Comparison of ENCODE assay signal across 16 cellular contexts in the genomic region with DNA sequence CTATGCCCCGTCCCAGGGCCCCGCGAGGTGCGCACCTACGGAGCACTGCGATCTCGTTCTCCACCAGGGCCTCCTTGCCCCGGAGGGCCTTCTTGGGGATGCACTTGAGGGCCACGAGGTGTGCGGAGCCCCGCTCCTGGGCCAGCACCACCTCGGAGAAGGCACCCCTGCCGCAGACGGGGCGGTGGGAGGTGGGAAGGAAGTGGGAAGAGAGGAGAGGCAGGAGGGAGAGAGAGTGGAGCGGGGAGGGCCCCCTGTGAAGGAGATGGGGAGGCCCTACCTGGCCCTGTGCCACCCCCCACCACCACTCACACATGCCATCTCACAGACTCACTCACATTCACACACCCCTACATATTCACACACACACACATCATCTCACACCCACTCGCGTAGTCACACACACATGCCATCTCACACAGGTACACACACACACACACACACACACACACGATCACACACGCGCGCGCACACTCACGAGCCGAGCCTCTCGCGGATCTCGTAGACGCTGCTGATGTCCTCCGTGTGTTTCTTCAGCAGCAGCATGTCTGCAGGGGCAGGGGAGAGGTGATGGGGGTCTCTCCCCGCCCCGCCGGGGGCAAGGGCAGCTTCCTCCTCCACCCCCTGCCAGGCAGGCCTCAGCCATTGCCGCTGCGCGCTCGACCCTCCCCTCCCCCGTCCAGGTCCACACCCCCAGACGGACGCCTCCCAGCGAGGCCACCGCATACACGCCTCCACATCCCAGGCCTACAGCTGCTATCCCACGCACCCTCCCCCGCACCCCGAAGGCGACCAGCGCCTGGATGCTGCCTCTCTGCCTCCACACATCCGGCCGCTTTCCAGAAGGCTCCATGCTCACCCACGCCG. TPM values are rescaled to one million over a fixed set of nuclear protein-coding genes. Genes with fewer than 3 reads are reported as not detected.
DNase-seq lines count a peak whose midpoint lies in the region; ATAC-seq and TF ChIP-seq lines count a peak whose summit lies in the region.
"Had no signal": no experiment of that assay in that cellular context is flagged by ENCODE, and none has a peak within 500 bp of the region (broad histone marks: within the 10 kb centered on the region; RNA-seq: fewer than 3 reads in every experiment).

No MANE protein-coding gene starts in this region.

- POLR2A ChIA-PET in naive thymus-derived CD8-positive, alpha-beta T cell (lab: Charles Lee), result no interaction called here

- peaks cover 11% of the 10 kb centered on the region for H3K4me1 Mint-ChIP-seq in stimulated activated naive CD8-positive, alpha-beta T cell treated with anti-CD3 and anti-CD28 coated beads, Interleukin-15, amount 100 ng/mL, for 72 hours
- H3K4me1 Mint-ChIP-seq in chondrocyte (ENCODE audit: low read depth), result peaks cover 9% of the 10 kb centered on the region
- H3K4me1 Mint-ChIP-seq in naive thymus-derived CD8-positive, alpha-beta T cell, result peaks cover 4 to 6% (median 5%) of the 10 kb centered on the region in 4 donors

- no peak overlapping the region for H3K27ac Mint-ChIP-seq in stimulated activated naive CD8-positive, alpha-beta T cell treated with anti-CD3 and anti-CD28 coated beads, Interleukin-15, amount 100 ng/mL, for 72 hours
- no peak overlapping the region for H3K27ac Mint-ChIP-seq in chondrocyte (ENCODE audit: unreplicated experiment)
- no peak overlapping the region for H3K27ac Mint-ChIP-seq in naive thymus-derived CD8-positive, alpha-beta T cell

- TF ChIP-seq CTCF in chondrocyte (IDR thresholded peaks at IDR 0.05), result no peak

- H3K4me3 Mint-ChIP-seq in stimulated activated naive CD8-positive, alpha-beta T cell treated with anti-CD3 and anti-CD28 coated beads, Interleukin-15, amount 100 ng/mL, for 72 hours, result peak overlapping the region; percentile 12 to 54
- H3K4me3 Mint-ChIP-seq in chondrocyte (ENCODE audit: unreplicated experiment), result peak overlapping the region; percentile 41
- H3K4me3 Mint-ChIP-seq in naive thymus-derived CD8-positive, alpha-beta T cell, result peak overlapping the region in 6 of 10 donors; percentile 24 to 49 (median 36)

- H3K36me3 Mint-ChIP-seq in chondrocyte (ENCODE audit: low read depth), result peaks cover 2% of the 10 kb centered on the region
- peaks cover 0 to 2% (median 0%) of the 10 kb centered on the region in 3 donors for H3K36me3 Mint-ChIP-seq in naive thymus-derived CD8-positive, alpha-beta T cell

- no peak for ATAC-seq in stimulated activated naive CD8-positive, alpha-beta T cell treated with anti-CD3 and anti-CD28 coated beads, Interleukin-15, amount 100 ng/mL, for 72 hours
- no peak for ATAC-seq in stimulated activated naive CD8-positive, alpha-beta T cell treated with anti-CD3 and anti-CD28 coated beads, Interleukin-15, Interleukin-2, amounts not matched to agents 100 U/mL and 50 U/mL, for 24 hours
- no peak for ATAC-seq in naive thymus-derived CD8-positive, alpha-beta T cell
- ATAC-seq in HG03378 (IDR thresholded peaks at IDR 0.05; ENCODE audit: unreplicated experiment) (no peak), HG03571 (IDR thresholded peaks at IDR 0.05; ENCODE audit: unreplicated experiment) (no peak)
- ATAC-seq: lower lobe of right lung, PC-3 had no signal

- peaks cover 32% of the 10 kb centered on the region for H3K27me3 Mint-ChIP-seq in stimulated activated naive CD8-positive, alpha-beta T cell treated with anti-CD3 and anti-CD28 coated beads, Interleukin-15, amount 100 ng/mL, for 72 hours
- H3K27me3 Mint-ChIP-seq in chondrocyte (ENCODE audit: low read depth), result peaks cover 10% of the 10 kb centered on the region
- peaks cover 6 to 28% (median 18%) of the 10 kb centered on the region in 5 donors for H3K27me3 Mint-ChIP-seq in naive thymus-derived CD8-positive, alpha-beta T cell

- no peaks in the 10 kb centered on the region for H3K9me3 Mint-ChIP-seq in stimulated activated naive CD8-positive, alpha-beta T cell treated with anti-CD3 and anti-CD28 coated beads, Interleukin-15, amount 100 ng/mL, for 72 hours
- H3K9me3 Mint-ChIP-seq in chondrocyte (ENCODE audit: low read depth), result peaks cover 6% of the 10 kb centered on the region
- H3K9me3 Mint-ChIP-seq in naive thymus-derived CD8-positive, alpha-beta T cell, result peaks cover 0 to 2% (median 0%) of the 10 kb centered on the region in 9 donors

- no peak for DNase-seq in stimulated activated naive CD8-positive, alpha-beta T cell treated with anti-CD3 and anti-CD28 coated beads, Interleukin-15, amount 100 ng/mL, for 72 hours
- DNase-seq in stimulated activated naive CD8-positive, alpha-beta T cell treated with anti-CD3 and anti-CD28 coated beads, Interleukin-15, Interleukin-2, amounts not matched to agents 100 U/mL and 50 U/mL, for 24 hours, result no peak
- peak; percentile 90 for DNase-seq in chondrocyte (ENCODE audit: low spot score)
- no peak for DNase-seq in naive thymus-derived CD8-positive, alpha-beta T cell
- DNase-seq in NK-92 (lab: John Stamatoyannopoulos, UW; ENCODE audit: unreplicated experiment), result no peak
- DNase-seq in stimulated activated CD4-positive, alpha-beta T cell treated with anti-CD3 and anti-CD28 coated beads, Interleukin-1b, Interleukin-23, amount 100 ng/mL, for 48 hours, result no peak
- DNase-seq: activated CD8-positive, alpha-beta memory T cell treated with anti-CD3 and anti-CD28 coated beads, Interleukin-2, amount 50 U/mL, for 4 hours; amniotic stem cell; DMS153; lower lobe of right lung; NCI-H446 treated with DMSO at 0.1 percent for 48 hours; PC-3 had no signal

RNA-seq across cellular contexts. Expression of a gene that starts 0.8 kb away (rescaled TPM):
- 3.2 to 3.8 TPM (median 3.5 TPM) in 3 replicates for total RNA-seq in chondrocyte
- total RNA-seq in naive thymus-derived CD8-positive, alpha-beta T cell, result not detected
- polyA plus RNA-seq in naive thymus-derived CD8-positive, alpha-beta T cell, result not detected
- total RNA-seq: lower lobe of right lung had no signal
- polyA plus RNA-seq: fibroblast of lung had no signal

RNA-seq across cellular contexts. Expression of a gene that starts 15.0 kb away (rescaled TPM):
- total RNA-seq in chondrocyte, result 47.6 to 71.1 TPM (median 70.6 TPM) in 3 replicates
- under 1 TPM; 0.31 to 0.49 TPM for total RNA-seq in naive thymus-derived CD8-positive, alpha-beta T cell
- under 1 TPM in 2 of 3 donors, not detected in 1; 0.04 to 0.16 TPM for polyA plus RNA-seq in naive thymus-derived CD8-positive, alpha-beta T cell

RNA-seq across cellular contexts. Expression of a gene that starts 25.8 kb away (rescaled TPM):
- total RNA-seq in chondrocyte, result 0.13 to 0.77 TPM in 2 of 3 replicates, not detected in the other
- not detected for total RNA-seq in naive thymus-derived CD8-positive, alpha-beta T cell
- polyA plus RNA-seq in naive thymus-derived CD8-positive, alpha-beta T cell, result not detected
- total RNA-seq: fibroblast of lung, lower lobe of right lung, thoracic aorta had no signal
- polyA plus RNA-seq: fibroblast of lung had no signal

RNA-seq across cellular contexts. Expression of a gene that starts 51.4 kb away (rescaled TPM):
- total RNA-seq in chondrocyte, result 144 to 153 TPM (median 147 TPM) in 3 replicates
- 100 to 1,000 TPM; 108 to 118 TPM for total RNA-seq in naive thymus-derived CD8-positive, alpha-beta T cell
- polyA plus RNA-seq in naive thymus-derived CD8-positive, alpha-beta T cell, result 100 to 1,000 TPM; 298 to 328 (median 319) TPM

RNA-seq across cellular contexts. Expression of a gene that starts 51.9 kb away (rescaled TPM):
- 19.0 to 25.4 TPM (median 20.3 TPM) in 3 replicates for total RNA-seq in chondrocyte
- total RNA-seq in naive thymus-derived CD8-positive, alpha-beta T cell, result 1 to 10 TPM; 5.8 to 7.3 TPM
- 1 to 10 TPM; 1.1 to 2.1 (median 2.0) TPM for polyA plus RNA-seq in naive thymus-derived CD8-positive, alpha-beta T cell

Comparison
In these comparisons a context has a peak if more than half of its experiments do, and no peak if none do; other contexts are left out.
1. RNA of a gene that starts 15.0 kb away (total RNA-seq): 47.6 to 71.1 TPM in chondrocyte; 0.31 to 0.49 TPM in naive thymus-derived CD8-positive, alpha-beta T cell; every median in the first group is over 10 times any median in the second.
2. Peak in every context shown above with its lines, with median percentiles within 50 percentile points of each other: H3K4me3 Mint-ChIP-seq.